ENCODE assay signal across 11 cellular contexts in the genomic region with DNA sequence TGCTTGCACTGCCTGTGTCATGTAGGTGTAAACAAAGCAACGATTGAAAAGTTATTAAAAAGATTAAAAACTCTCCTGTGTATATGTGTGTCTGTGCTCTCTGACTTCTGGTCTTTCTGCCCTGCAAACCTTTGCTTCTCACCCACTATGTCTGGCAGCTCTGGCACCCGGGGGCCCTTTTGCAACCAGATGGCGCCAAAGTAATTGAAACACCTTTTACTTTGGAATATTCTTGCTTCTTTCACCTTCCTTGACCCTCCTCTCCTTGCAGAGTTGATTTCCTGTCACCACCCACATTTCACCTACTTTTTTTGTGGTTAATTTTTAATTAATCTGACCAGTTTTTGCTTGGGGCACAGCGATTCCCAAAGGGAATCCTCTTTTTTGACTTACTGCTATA.
DNase-seq lines count a peak whose midpoint lies in the region; ATAC-seq and TF ChIP-seq lines count a peak whose summit lies in the region.
"Had no signal": no experiment of that assay in that cellular context is flagged by ENCODE, and none has a peak within 500 bp of the region (broad histone marks: within the 10 kb centered on the region; RNA-seq: fewer than 3 reads in every experiment).

No MANE protein-coding gene starts in this region.

- peak; percentile 26 for TF ChIP-seq CTCF in epithelial cell of esophagus (IDR thresholded peaks at IDR 0.05; ENCODE audit: insufficient read depth, low read depth, low read length, missing control alignments)
- peak; percentile 39 for TF ChIP-seq CTCF in retinal pigment epithelial cell (conservative IDR thresholded peaks at IDR 0.05; ENCODE audit: low read depth, low read length)
- TF ChIP-seq CTCF in GM10248 (IDR thresholded peaks at IDR 0.05; ENCODE audit: control extremely low read depth, extremely low read depth, low read depth, missing control alignments), result no peak

- H3K4me3 ChIP-seq in epithelial cell of esophagus (ENCODE audit: low read length), result no peak overlapping the region
- H3K4me3 ChIP-seq in retinal pigment epithelial cell (ENCODE audit: low read length), result no peak overlapping the region
- H3K4me3 ChIP-seq: tibial artery had no signal

- DNase-seq in DMS53 (lab: John Stamatoyannopoulos, UW) (peak; percentile 21), DMS53 treated with DMSO at 0.1 percent for 48 hours (lab: John Stamatoyannopoulos, UW; ENCODE audit: unreplicated experiment) (no peak), NCI-H460 (ENCODE audit: extremely low read depth, low read depth) (peak; percentile 9), epithelial cell of esophagus (ENCODE audit: low read depth) (peak; percentile 14), retinal pigment epithelial cell (ENCODE audit: low read depth) (no peak), AG20443 (ENCODE audit: low spot score) (no peak), GM10248 (ENCODE audit: extremely low spot score) (no peak)
- DNase-seq: NCI-H1694; stimulated activated CD4-positive, alpha-beta T cell treated with anti-CD3 and anti-CD28 coated beads, Interleukin-4, amount 100 ng/mL, for 24 hours; tibial artery had no signal

- POLR2A ChIA-PET in GM10248 (lab: Yijun Ruan, JAX), result no interaction called here

- CTCF ChIA-PET in GM10248 (lab: Yijun Ruan, JAX), result interaction anchor here (1.1 to 4.1 kb wide), 16 partner anchors 7 to 753 kb away, joined by 3 to 52 read pairs (median 10); a partner anchor contains a TSS

- no peak for ATAC-seq in HG02571 (IDR thresholded peaks at IDR 0.05; ENCODE audit: unreplicated experiment)

Comparison
In these comparisons a context has a peak if more than half of its experiments do, and no peak if none do; other contexts are left out.
1. DNase-seq: peak in DMS53 (single experiment), NCI-H460 (single experiment) and epithelial cell of esophagus (single experiment); none in DMS53 treated with DMSO at 0.1 percent for 48 hours (single experiment), retinal pigment epithelial cell (single experiment), AG20443 (single experiment) and GM10248 (single experiment).